ENCODE assay signal across 9 cellular contexts in genomic region chr1:146039844-146040194, GRCh38. TPM values are rescaled to one million over a fixed set of nuclear protein-coding genes. Genes with fewer than 3 reads are reported as not detected.
A peak's percentile ranks its signal among the peaks of the same experiment; 100 is the strongest.
DNase-seq lines count a peak whose midpoint lies in the region; ATAC-seq and TF ChIP-seq lines count a peak whose summit lies in the region.
"Had no signal": no experiment of that assay in that cellular context is flagged by ENCODE, and none has a peak within 500 bp of the region (broad histone marks: within the 10 kb centered on the region; RNA-seq: fewer than 3 reads in every experiment).

No MANE protein-coding gene starts in this region.

- H3K9me3 ChIP-seq in prostate gland = no peaks in the 10 kb centered on the region

- peak; percentile 13 for DNase-seq in EL
- DNase-seq in NCI-H69 (lab: John Stamatoyannopoulos, UW) = peak; percentile 69
- DNase-seq in dorsolateral prefrontal cortex = no peak
- no peak for DNase-seq in prostate gland (ENCODE audit: low spot score)
- no peak for DNase-seq in left lobe of liver (ENCODE audit: low spot score)
- DNase-seq in MV-4-11 (lab: John Stamatoyannopoulos, UW) = no peak
- no peak for DNase-seq in DMS153 treated with DMSO at 0.1 percent for 48 hours (lab: John Stamatoyannopoulos, UW; ENCODE audit: unreplicated experiment)
- DNase-seq in NCI-H2196 treated with DMSO at 0.1 percent for 48 hours (lab: John Stamatoyannopoulos, UW; ENCODE audit: unreplicated experiment) = no peak

- intact Hi-C loops in dorsolateral prefrontal cortex (cut with DNase I) = no loop called here
- intact Hi-C loops in prostate gland (cut with DNase I) = loop anchor here (5.0 kb wide), 1 partner anchor 78 kb away; the partner anchor contains the start of genes ANKRD34A and POLR3GL

- H3K4me1 ChIP-seq in prostate gland (replicated peaks) = peaks cover 2% of the 10 kb centered on the region

- TF ChIP-seq POLR2A in prostate gland (IDR thresholded peaks at IDR 0.05) = no peak

- TF ChIP-seq CTCF in dorsolateral prefrontal cortex (IDR thresholded peaks at IDR 0.05 in 54 of 56, conservative IDR thresholded peaks at IDR 0.05 in 2 of 56; ENCODE audit: low read depth in 1 of 56, partially characterized antibody in 56 of 56) = no peak
- TF ChIP-seq CTCF in prostate gland (IDR thresholded peaks at IDR 0.05) = no peak

- H3K27ac ChIP-seq in dorsolateral prefrontal cortex (peak overlapping the region in 55 of 59 donors; percentile 12 to 98 (median 92)), prostate gland (peak overlapping the region; percentile 89 to 92)

- H3K27me3 ChIP-seq in dorsolateral prefrontal cortex (no peaks in the 10 kb centered on the region), prostate gland (replicated peaks; ENCODE audit: insufficient read depth) (no peaks in the 10 kb centered on the region)

- H3K4me3 ChIP-seq in dorsolateral prefrontal cortex = peak overlapping the region; percentile 26 to 98 (median 81)
- peak overlapping the region; percentile 55 to 60 for H3K4me3 ChIP-seq in prostate gland

- H3K36me3 ChIP-seq in prostate gland = no peaks in the 10 kb centered on the region

- WGBS in prostate gland = 35% methylated on average over 9 of the region's 9 CpGs

- no peak for ATAC-seq in left lobe of liver

RNA-seq across cellular contexts. Expression of gene HJV, which starts 18.3 kb away (rescaled TPM):
- total RNA-seq in dorsolateral prefrontal cortex (1 to 10 TPM in 3 of 120 experiments, under 1 TPM in 39, not detected in 78; 0.20 to 1.2 (median 0.42) TPM), prostate gland (1 to 10 TPM in 1 of 2 donors, not detected in 1; 1.2 TPM), left lobe of liver (110 TPM)
- total RNA-seq: activated CD8-positive, alpha-beta memory T cell treated with anti-CD3 and anti-CD28 coated beads for 36 hours had no signal

RNA-seq across cellular contexts. Expression of gene TXNIP, which starts 43.4 kb away (rescaled TPM):
- total RNA-seq in dorsolateral prefrontal cortex = 100 to 1,000 TPM in 98 of 120 experiments, 10 to 100 TPM in 22; 36.4 to 580 (median 158) TPM
- 100 to 1,000 TPM; 618 to 736 TPM for total RNA-seq in prostate gland
- 66.5 TPM for total RNA-seq in left lobe of liver

Comparison
In these comparisons a context has a peak if more than half of its experiments do, and no peak if none do; other contexts are left out.
1. DNase-seq: peak in EL (single experiment) and NCI-H69 (single experiment); none in dorsolateral prefrontal cortex (0 of 10), prostate gland (single experiment), left lobe of liver (single experiment), MV-4-11 (single experiment), DMS153 treated with DMSO at 0.1 percent for 48 hours (single experiment) and NCI-H2196 treated with DMSO at 0.1 percent for 48 hours (single experiment).
2. RNA of gene HJV, which starts 18.3 kb away (total RNA-seq): 110 TPM in left lobe of liver (single experiment); 1.2 TPM in prostate gland and 0.20 to 1.2 TPM in dorsolateral prefrontal cortex; every median in the first group is over 10 times any median in the second.